Comparison of ENCODE assay signal across 22 cellular contexts in the genomic region with DNA sequence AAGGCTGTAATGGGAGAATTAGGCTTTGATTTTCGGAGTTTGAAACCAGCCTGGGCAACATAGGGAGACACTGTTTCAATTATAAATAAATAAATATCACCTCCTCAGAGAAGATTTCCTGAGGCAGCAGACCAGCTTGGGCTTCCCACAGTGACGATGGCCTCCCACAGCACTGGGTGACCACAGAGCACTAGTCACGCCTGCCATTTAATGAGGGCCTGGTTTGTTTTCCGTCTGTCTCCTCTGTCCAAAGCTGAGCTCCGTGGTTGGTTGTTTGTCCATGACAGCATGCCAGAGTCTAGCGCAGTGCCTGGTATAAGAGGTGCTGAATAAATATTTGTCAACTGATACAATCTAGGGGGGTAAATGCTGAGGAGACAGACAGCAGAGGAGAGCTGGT. TPM values are rescaled to one million over a fixed set of nuclear protein-coding genes. Genes with fewer than 3 reads are reported as not detected.
"Had no signal": no experiment of that assay in that cellular context is flagged by ENCODE, and none has a peak within 500 bp of the region (broad histone marks: within the 10 kb centered on the region; RNA-seq: fewer than 3 reads in every experiment).

No MANE protein-coding gene starts in this region.

- ATAC-seq: effector memory CD8-positive, alpha-beta T cell; esophagus mucosa; left ventricle myocardium superior; stimulated activated naive CD8-positive, alpha-beta T cell treated with anti-CD3 and anti-CD28 coated beads, Interleukin-15, Interleukin-2, amounts not matched to agents 100 U/mL and 50 U/mL, for 24 hours had no signal

- H3K4me1 ChIP-seq: adrenal gland, colonic mucosa, pancreas, psoas muscle had no signal

- H3K36me3 Mint-ChIP-seq: activated naive CD8-positive, alpha-beta T cell; natural killer cell treated with Interleukin-12 subunit alpha and Interleukin-12 subunit beta and Interleukin-15 and Interleukin-18, amount 100 ng/mL, for 72 hours had no signal

- H3K27ac Mint-ChIP-seq: activated naive CD8-positive, alpha-beta T cell; activated T-helper 2 cell treated with anti-CD3 and anti-CD28 coated beads, Interferon-gamma antibody, Interleukin-2, Interleukin-4, amounts not matched to agents 10 μg/mL and 5 μg/mL and 100 μg/mL, durations not matched to agents 14 hours and 24 hours and 36 hours; effector memory CD8-positive, alpha-beta T cell; natural killer cell treated with Interleukin-12 subunit alpha and Interleukin-12 subunit beta and Interleukin-15 and Interleukin-18, amount 100 ng/mL, for 72 hours; T-helper 2 cell treated with Interferon-gamma antibody and Interleukin-4, amounts not matched to agents 5 μg/mL and 100 μg/mL, for 36 hours had no signal

- H3K27me3 ChIP-seq: adrenal gland, right atrium auricular region had no signal

- DNase-seq: activated CD8-positive, alpha-beta memory T cell treated with anti-CD3 and anti-CD28 coated beads, Interleukin-2, amount 50 U/mL, for 48 hours; activated naive CD4-positive, alpha-beta T cell; activated T-cell treated with anti-CD3 and anti-CD28 coated beads, Interleukin-2, amount 50 U/mL, for 4 hours; adrenal gland; colonic mucosa; dorsolateral prefrontal cortex; effector memory CD8-positive, alpha-beta T cell; foreskin melanocyte; glutamatergic neuron; hippocampal formation; left ventricle myocardium superior; mammary epithelial cell; pancreas; psoas muscle; stimulated activated CD4-positive, alpha-beta T cell treated with anti-CD3 and anti-CD28 coated beads, Interleukin-4, amount 100 ng/mL, for 4 hours; stimulated activated naive CD8-positive, alpha-beta T cell treated with anti-CD3 and anti-CD28 coated beads, Interleukin-15, Interleukin-2, amounts not matched to agents 100 U/mL and 50 U/mL, for 24 hours had no signal

- H3K4me3 ChIP-seq: colonic mucosa, pancreas, psoas muscle, right atrium auricular region had no signal

- H3K9me3 Mint-ChIP-seq: activated T-cell treated with anti-CD3 and anti-CD28 coated beads, Interleukin-2, amount 50 U/mL, for 4 hours; activated T-helper 2 cell treated with anti-CD3 and anti-CD28 coated beads, Interferon-gamma antibody, Interleukin-2, Interleukin-4, amounts not matched to agents 10 μg/mL and 5 μg/mL and 100 μg/mL, durations not matched to agents 14 hours and 24 hours and 36 hours; effector memory CD8-positive, alpha-beta T cell; natural killer cell treated with Interleukin-12 subunit alpha and Interleukin-12 subunit beta and Interleukin-15 and Interleukin-18, amount 100 ng/mL, for 72 hours; T-helper 2 cell treated with Interferon-gamma antibody and Interleukin-4, amounts not matched to agents 5 μg/mL and 100 μg/mL, for 36 hours had no signal

- H3K9me3 ChIP-seq: adrenal gland, colonic mucosa, pancreas, psoas muscle, right atrium auricular region had no signal

- H3K27ac ChIP-seq: adrenal gland, colonic mucosa, pancreas, psoas muscle, right atrium auricular region had no signal

- H3K4me3 Mint-ChIP-seq: activated naive CD8-positive, alpha-beta T cell; activated T-cell treated with anti-CD3 and anti-CD28 coated beads, Interleukin-2, amount 50 U/mL, for 4 hours; effector memory CD8-positive, alpha-beta T cell; natural killer cell treated with Interleukin-12 subunit alpha and Interleukin-12 subunit beta and Interleukin-15 and Interleukin-18, amount 100 ng/mL, for 72 hours; T-helper 2 cell treated with Interferon-gamma antibody and Interleukin-4, amounts not matched to agents 5 μg/mL and 100 μg/mL, for 36 hours had no signal

- H3K36me3 ChIP-seq: adrenal gland, colonic mucosa, pancreas, right atrium auricular region had no signal

RNA-seq across cellular contexts. Expression of a gene that starts 10.4 kb away (rescaled TPM):
- total RNA-seq: activated T-helper 2 cell treated with anti-CD3 and anti-CD28 coated beads, Interferon-gamma antibody, Interleukin-2, Interleukin-4, amounts not matched to agents 10 μg/mL and 5 μg/mL and 100 μg/mL, durations not matched to agents 14 hours and 24 hours and 36 hours had no signal
